ENCODE assay signal across 14 cellular contexts in genomic region chr6:142297605-142297995, GRCh38. TPM values are rescaled to one million over a fixed set of nuclear protein-coding genes. Genes with fewer than 3 reads are reported as not detected.
"Had no signal": no experiment of that assay in that cellular context is flagged by ENCODE, and none has a peak within 500 bp of the region (broad histone marks: within the 10 kb centered on the region; RNA-seq: fewer than 3 reads in every experiment).

No MANE protein-coding gene starts in this region.

- H3K9me3 Mint-ChIP-seq: activated naive CD4-positive, alpha-beta T cell treated with anti-CD3 and anti-CD28 coated beads, Interleukin-2, amount 10 ng/mL, durations not matched to agents 7 days and 5 days had no signal

- H3K9ac ChIP-seq: parathyroid adenoma had no signal

- DNase-seq: activated CD4-positive, alpha-beta T cell treated with anti-CD3 and anti-CD28 coated beads, Interleukin-2, amount 50 U/mL, for 4 hours; activated CD4-positive, CD25-positive, alpha-beta regulatory T cell treated with anti-CD3 and anti-CD28 coated beads, Interleukin-2, amount 50 U/mL, for 72 hours; activated CD8-positive, alpha-beta memory T cell treated with anti-CD3 and anti-CD28 coated beads, Interleukin-2, amount 10 ng/mL, durations not matched to agents 7 days and 5 days; activated naive CD4-positive, alpha-beta T cell treated with anti-CD3 and anti-CD28 coated beads, Interleukin-2, amount 10 ng/mL, durations not matched to agents 7 days and 5 days; activated T-cell treated with anti-CD3 and anti-CD28 coated beads, Interleukin-2, amount 50 U/mL, for 1 hour; central memory CD4-positive, alpha-beta T cell; stimulated activated CD4-positive, alpha-beta T cell treated with anti-CD3 and anti-CD28 coated beads, Interleukin-15, amount 100 ng/mL, for 24 hours; stimulated activated CD4-positive, alpha-beta T cell treated with anti-CD3 and anti-CD28 coated beads, Interleukin-4, amount 100 ng/mL, for 1 hour; stimulated activated naive B cell treated with anti-CD40 and anti-IgM and Interleukin-4, amounts not matched to agents 10 μg/mL and 1 μg/mL and 100 μg/mL, for 72 hours had no signal

- H3K27ac ChIP-seq: coronary artery, neutrophil, parathyroid adenoma, tibial nerve had no signal

- H3K9me3 ChIP-seq: neutrophil, tibial nerve had no signal

- H3K79me2 ChIP-seq: parathyroid adenoma had no signal

- H3K4me1 ChIP-seq: parathyroid adenoma had no signal

- ATAC-seq: activated CD8-positive, alpha-beta memory T cell treated with anti-CD3 and anti-CD28 coated beads, Interleukin-2, amount 10 ng/mL, durations not matched to agents 7 days and 5 days; stimulated activated naive B cell treated with anti-CD40 and anti-IgM and Interleukin-4, amounts not matched to agents 10 μg/mL and 1 μg/mL and 100 μg/mL, for 72 hours had no signal

- H3K27ac Mint-ChIP-seq: activated CD8-positive, alpha-beta memory T cell treated with anti-CD3 and anti-CD28 coated beads, Interleukin-2, amount 10 ng/mL, durations not matched to agents 7 days and 5 days; activated naive CD4-positive, alpha-beta T cell treated with anti-CD3 and anti-CD28 coated beads, Interleukin-2, amount 10 ng/mL, durations not matched to agents 7 days and 5 days; stimulated activated naive B cell treated with anti-CD40 and anti-IgM and Interleukin-4, amounts not matched to agents 10 μg/mL and 1 μg/mL and 100 μg/mL, for 72 hours had no signal

- H3K4me3 ChIP-seq: coronary artery, tibial nerve had no signal

- H3K27me3 ChIP-seq: tibial nerve had no signal

- H2AFZ ChIP-seq: parathyroid adenoma had no signal

- H3K36me3 Mint-ChIP-seq: activated CD8-positive, alpha-beta memory T cell treated with anti-CD3 and anti-CD28 coated beads, Interleukin-2, amount 10 ng/mL, durations not matched to agents 7 days and 5 days; activated naive CD4-positive, alpha-beta T cell treated with anti-CD3 and anti-CD28 coated beads, Interleukin-2, amount 10 ng/mL, durations not matched to agents 7 days and 5 days; stimulated activated naive B cell treated with anti-CD40 and anti-IgM and Interleukin-4, amounts not matched to agents 10 μg/mL and 1 μg/mL and 100 μg/mL, for 72 hours had no signal

- H3K36me3 ChIP-seq: neutrophil, tibial nerve had no signal

- H3K4me3 Mint-ChIP-seq: activated CD8-positive, alpha-beta memory T cell treated with anti-CD3 and anti-CD28 coated beads, Interleukin-2, amount 10 ng/mL, durations not matched to agents 7 days and 5 days; activated naive CD4-positive, alpha-beta T cell treated with anti-CD3 and anti-CD28 coated beads, Interleukin-2, amount 10 ng/mL, durations not matched to agents 7 days and 5 days; stimulated activated naive B cell treated with anti-CD40 and anti-IgM and Interleukin-4, amounts not matched to agents 10 μg/mL and 1 μg/mL and 100 μg/mL, for 72 hours had no signal

RNA-seq across cellular contexts. Expression of gene ADGRG6, which starts 4.2 kb away (rescaled TPM):
- total RNA-seq: T-helper 1 cell treated with Interleukin-12 subunit alpha and Interleukin-12 subunit beta and Interleukin-4 antibody, amounts not matched to agents 30 ng/mL and 1 ng/mL, for 36 hours had no signal
